Comparison of ENCODE assay signal across 8 cellular contexts in genomic region chr15:40906947-40907802, GRCh38. TPM values are rescaled to one million over a fixed set of nuclear protein-coding genes. Genes with fewer than 3 reads are reported as not detected.
DNase-seq lines count a peak whose midpoint lies in the region; TF ChIP-seq lines count a peak whose summit lies in the region.

No MANE protein-coding gene starts in this region.

- CTCF ChIA-PET in activated naive CD4-positive, alpha-beta T cell treated with anti-CD3 and anti-CD28 coated beads for 36 hours (lab: Charles Lee): interaction anchor here (0.5 to 15.7 kb wide), 24 partner anchors 10 to 324 kb away, joined by 3 to 393 read pairs (median 4); partner anchors contain the start of genes CHAC1, CHP1, DLL4 and VPS18

- intact Hi-C loops in activated naive CD4-positive, alpha-beta T cell treated with anti-CD3 and anti-CD28 coated beads for 36 hours (cut with micrococcal nuclease): loop anchor here (1.0 to 5.0 kb wide), 3 partner anchors 21 to 425 kb away; partner anchors contain the start of genes NUSAP1 and OIP5
- intact Hi-C loops in cardiac septum (cut with DNase I): loop anchor here (1.0 to 5.0 kb wide), 6 partner anchors 22 to 275 kb away; partner anchors contain the start of genes DLL4 and INO80

- H3K9me3 Mint-ChIP-seq in activated naive CD4-positive, alpha-beta T cell treated with anti-CD3 and anti-CD28 coated beads for 36 hours: no peaks in the 10 kb centered on the region

- H3K4me1 Mint-ChIP-seq in activated naive CD4-positive, alpha-beta T cell treated with anti-CD3 and anti-CD28 coated beads for 36 hours (ENCODE audit: low read depth): peaks cover 21% of the 10 kb centered on the region

- DNase-seq in NCI-H748 (lab: John Stamatoyannopoulos, UW; ENCODE audit: unreplicated experiment): peak; percentile 23
- DNase-seq in NCI-H748 treated with DMSO at 0.1 percent for 48 hours (lab: John Stamatoyannopoulos, UW): no peak
- peak; percentile 68 to 84 for DNase-seq in NCI-H524 (lab: John Stamatoyannopoulos, UW)
- peak; percentile 75 for DNase-seq in activated naive CD4-positive, alpha-beta T cell treated with anti-CD3 and anti-CD28 coated beads for 36 hours
- DNase-seq in cardiac septum (ENCODE audit: low spot score): peak; percentile 87
- no peak for DNase-seq in retinal pigment epithelial cell (ENCODE audit: low read depth)
- DNase-seq in NCI-H146 treated with DMSO at 0.1 percent for 48 hours (lab: John Stamatoyannopoulos, UW; ENCODE audit: unreplicated experiment): no peak
- no peak for DNase-seq in HuH-7.5 (ENCODE audit: low spot score)

- no peak for TF ChIP-seq CTCF in retinal pigment epithelial cell (conservative IDR thresholded peaks at IDR 0.05; ENCODE audit: low read depth, low read length)

- peak overlapping the region; percentile 73 for H3K4me3 Mint-ChIP-seq in activated naive CD4-positive, alpha-beta T cell treated with anti-CD3 and anti-CD28 coated beads for 36 hours

- H3K36me3 Mint-ChIP-seq in activated naive CD4-positive, alpha-beta T cell treated with anti-CD3 and anti-CD28 coated beads for 36 hours (ENCODE audit: low read depth): peaks cover 5% of the 10 kb centered on the region

- H3K27me3 Mint-ChIP-seq in activated naive CD4-positive, alpha-beta T cell treated with anti-CD3 and anti-CD28 coated beads for 36 hours (ENCODE audit: low read depth): no peaks in the 10 kb centered on the region

- H3K27ac Mint-ChIP-seq in activated naive CD4-positive, alpha-beta T cell treated with anti-CD3 and anti-CD28 coated beads for 36 hours: peak overlapping the region; percentile 81

- peak overlapping the region; percentile 54 for H3K4me3 ChIP-seq in retinal pigment epithelial cell (ENCODE audit: low read length)

RNA-seq across cellular contexts. Expression of gene VPS18, which starts 12.9 kb away (rescaled TPM):
- total RNA-seq in activated naive CD4-positive, alpha-beta T cell treated with anti-CD3 and anti-CD28 coated beads for 36 hours: 1 to 10 TPM; 3.3 to 3.4 TPM
- 16.0 TPM for total RNA-seq in cardiac septum

RNA-seq across cellular contexts. Expression of gene DLL4, which starts 22.0 kb away (rescaled TPM):
- under 1 TPM in 1 of 2 experiments, not detected in 1; 0.14 TPM for total RNA-seq in activated naive CD4-positive, alpha-beta T cell treated with anti-CD3 and anti-CD28 coated beads for 36 hours
- 11.5 TPM for total RNA-seq in cardiac septum

RNA-seq across cellular contexts. Expression of gene RHOV, which starts 33.1 kb away (rescaled TPM):
- total RNA-seq in activated naive CD4-positive, alpha-beta T cell treated with anti-CD3 and anti-CD28 coated beads for 36 hours: under 1 TPM in 1 of 2 experiments, not detected in 1; 0.22 TPM
- 0.13 TPM for total RNA-seq in cardiac septum

RNA-seq across cellular contexts. Expression of gene CHAC1, which starts 46.1 kb away (rescaled TPM):
- 10 to 100 TPM; 19.8 to 20.2 TPM for total RNA-seq in activated naive CD4-positive, alpha-beta T cell treated with anti-CD3 and anti-CD28 coated beads for 36 hours
- 1.6 TPM for total RNA-seq in cardiac septum

Comparison
In these comparisons a context has a peak if more than half of its experiments do, and no peak if none do; other contexts are left out.
1. DNase-seq: peak in NCI-H748 (single experiment), NCI-H524 (2 of 2), activated naive CD4-positive, alpha-beta T cell treated with anti-CD3 and anti-CD28 coated beads for 36 hours (single experiment) and cardiac septum (single experiment); none in NCI-H748 treated with DMSO at 0.1 percent for 48 hours (single experiment), retinal pigment epithelial cell (single experiment), NCI-H146 treated with DMSO at 0.1 percent for 48 hours (single experiment) and HuH-7.5 (single experiment).
2. RNA of gene DLL4, which starts 22.0 kb away (total RNA-seq): 11.5 TPM in cardiac septum (single experiment); 0.14 TPM in activated naive CD4-positive, alpha-beta T cell treated with anti-CD3 and anti-CD28 coated beads for 36 hours; every median in the first group is over 10 times any median in the second.